In the genomic region with DNA sequence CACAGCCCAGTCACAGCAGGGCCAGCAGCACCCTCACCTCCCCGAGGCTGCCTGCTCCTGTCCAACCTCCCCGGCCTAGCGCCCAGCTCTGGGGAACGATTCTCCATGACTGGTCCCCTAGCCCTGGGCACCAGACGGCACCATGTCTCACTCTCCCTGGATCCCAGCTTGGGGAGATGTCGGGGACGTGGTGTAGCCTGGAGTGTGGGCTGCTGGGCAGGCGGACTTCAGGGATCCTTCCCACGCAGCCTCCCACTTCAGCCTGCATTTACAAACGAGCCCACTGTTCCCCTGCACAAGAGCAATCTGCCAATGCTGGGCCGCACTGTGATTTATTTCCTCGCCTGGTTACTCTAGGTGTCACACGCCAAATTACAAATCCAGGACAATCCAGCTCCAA, we compare ENCODE assay signal across 27 cellular contexts. TPM values are rescaled to one million over a fixed set of nuclear protein-coding genes. Genes with fewer than 3 reads are reported as not detected.
"Had no signal": no experiment of that assay in that cellular context is flagged by ENCODE, and none has a peak within 500 bp of the region (broad histone marks: within the 10 kb centered on the region; RNA-seq: fewer than 3 reads in every experiment).

No MANE protein-coding gene starts in this region.

- H3K9me3 ChIP-seq: ascending aorta, body of pancreas, MG63 had no signal

- H3K27me3 Mint-ChIP-seq: activated B cell treated with CpG ODN at 0.5 μM for 24 hours; activated CD4-positive, alpha-beta T cell treated with anti-CD3 and anti-CD28 coated beads, Interleukin-2, amount 10 ng/mL, durations not matched to agents 24 days and 14 days; T-helper 17 cell had no signal

- H3K27ac Mint-ChIP-seq: activated B cell treated with CpG ODN at 0.5 μM for 24 hours; activated CD4-positive, alpha-beta T cell treated with anti-CD3 and anti-CD28 coated beads, Interleukin-2, amount 10 ng/mL, durations not matched to agents 24 days and 14 days had no signal

- H3K4me3 Mint-ChIP-seq: activated B cell treated with CpG ODN at 0.5 μM for 24 hours; activated CD4-positive, alpha-beta T cell treated with anti-CD3 and anti-CD28 coated beads, Interleukin-2, amount 10 ng/mL, durations not matched to agents 24 days and 14 days; T-helper 17 cell had no signal

- H3K9ac ChIP-seq: KMS-11 had no signal

- H3K27ac ChIP-seq: ascending aorta, body of pancreas, KMS-11, PC-9 had no signal

- ATAC-seq: body of pancreas, HepG2, T-helper 17 cell had no signal

- H3K27me3 ChIP-seq: ascending aorta, body of pancreas, MG63 had no signal

- H2AFZ ChIP-seq: PC-9 had no signal

- H3K36me3 ChIP-seq: MG63 had no signal

- H3K4me2 ChIP-seq: KMS-11, PC-9 had no signal

- DNase-seq: activated B cell treated with CpG ODN at 0.5 μM for 24 hours; activated CD4-positive, alpha-beta T cell treated with anti-CD3 and anti-CD28 coated beads for 1 hour; activated CD4-positive, alpha-beta T cell treated with anti-CD3 and anti-CD28 coated beads, Interleukin-2, amount 10 ng/mL, durations not matched to agents 24 days and 14 days; activated CD4-positive, alpha-beta T cell treated with anti-CD3 and anti-CD28 coated beads, Interleukin-2, amount 50 U/mL, for 48 hours; activated effector memory CD4-positive, alpha-beta T cell treated with Interleukin-2 at 50 U/mL for 16 hours; activated naive CD4-positive, alpha-beta T cell treated with Interleukin-2 at 50 U/mL for 16 hours; activated T-cell treated with anti-CD3 and anti-CD28 coated beads for 4 hours; amniotic stem cell; body of pancreas; central memory CD4-positive, alpha-beta T cell; MG63; MV-4-11; NCI-H1105; NCI-H1436; NCI-H1694 treated with DMSO at 0.1 percent for 48 hours; NCI-H2029 treated with DMSO at 0.1 percent for 48 hours; NCI-H345; NCI-H510A; NCI-H526 treated with DMSO at 0.1 percent for 48 hours; PC-9; SIG-M5; T-helper 17 cell; T-helper 9 cell had no signal

- H3K4me3 ChIP-seq: ascending aorta, body of pancreas, MG63, PC-9 had no signal

- H3K9me3 Mint-ChIP-seq: activated B cell treated with CpG ODN at 0.5 μM for 24 hours; activated CD4-positive, alpha-beta T cell treated with anti-CD3 and anti-CD28 coated beads, Interleukin-2, amount 10 ng/mL, durations not matched to agents 24 days and 14 days had no signal

- H3K4me1 ChIP-seq: ascending aorta, body of pancreas had no signal

- FAIRE-seq: bronchial epithelial cell, HepG2 had no signal

RNA-seq across cellular contexts. Expression of gene NUP210, which starts 31.3 kb away (rescaled TPM):
- total RNA-seq: bronchial epithelial cell had no signal
